ENCODE assay signal across 22 cellular contexts in genomic region chr1:116255933-116256649, GRCh38.
DNase-seq lines count a peak whose midpoint lies in the region; ATAC-seq, FAIRE-seq and TF ChIP-seq lines count a peak whose summit lies in the region.
"Had no signal": no experiment of that assay in that cellular context is flagged by ENCODE, and none has a peak within 500 bp of the region (broad histone marks: within the 10 kb centered on the region; RNA-seq: fewer than 3 reads in every experiment).

No MANE protein-coding gene starts in this region.

- ATAC-seq in psoas muscle: peak; percentile 84 to 91 (median 90)
- ATAC-seq in sciatic nerve: no peak
- ATAC-seq: HepG2, natural killer cell, Panc1, right cardiac atrium had no signal

- H3K4me1 ChIP-seq in psoas muscle (peaks cover 13% of the 10 kb centered on the region), tibial nerve (no peaks in the 10 kb centered on the region)
- H3K4me1 ChIP-seq: ascending aorta had no signal

- no peak overlapping the region for H3K27ac ChIP-seq in psoas muscle
- H3K27ac ChIP-seq in tibial nerve: no peak overlapping the region
- H3K27ac ChIP-seq: ascending aorta, epithelial cell of prostate, vagina had no signal

- no peak overlapping the region for H3K4me3 ChIP-seq in psoas muscle
- no peak overlapping the region for H3K4me3 ChIP-seq in tibial nerve
- H3K4me3 ChIP-seq: ascending aorta, lung, vagina had no signal

- DNase-seq in EH (ENCODE audit: low read depth) (peak; percentile 10), RCC 7860 (ENCODE audit: low spot score) (peak; percentile 68), iris pigment epithelial cell (ENCODE audit: low read depth) (peak; percentile 8), psoas muscle (no peak), tibial nerve (ENCODE audit: low spot score in 2 of 2) (no peak), sciatic nerve (ENCODE audit: low spot score) (no peak), SHP77 (lab: John Stamatoyannopoulos, UW) (no peak), COLO668 (lab: John Stamatoyannopoulos, UW; ENCODE audit: unreplicated experiment) (no peak)
- DNase-seq: activated CD4-positive, alpha-beta T cell treated with anti-CD3 and anti-CD28 coated beads, Interleukin-2, amount 10 ng/mL, durations not matched to agents 24 days and 14 days; activated naive CD4-positive, alpha-beta T cell treated with anti-CD3 and anti-CD28 coated beads for 36 hours; cortex of kidney; natural killer cell; NCI-H2081 treated with DMSO at 0.1 percent for 48 hours; right cardiac atrium; stimulated activated CD4-positive, alpha-beta T cell treated with anti-CD3 and anti-CD28 coated beads, Interleukin-1b, Interleukin-23, amount 100 ng/mL, for 48 hours had no signal

- peak; percentile 27 for FAIRE-seq in RCC 7860 (lab: Jason Lieb, UNC)
- FAIRE-seq: G401.6, HepG2 had no signal

- no peaks in the 10 kb centered on the region for H3K27me3 ChIP-seq in psoas muscle (ENCODE audit: insufficient read depth in 3 of 3, low read length in 2 of 3)
- no peaks in the 10 kb centered on the region for H3K27me3 ChIP-seq in tibial nerve
- H3K27me3 ChIP-seq: ascending aorta, vagina had no signal

- 62 to 79% (median 66%) methylated on average over 4 of the region's 4 CpGs for WGBS in psoas muscle, 3 donors
- WGBS in tibial nerve, 2 donors: 80 to 81% methylated on average over 4 of the region's 4 CpGs

- TF ChIP-seq EP300 in tibial nerve (IDR thresholded peaks at IDR 0.05): no peak

- no peak for TF ChIP-seq POLR2A in tibial nerve (IDR thresholded peaks at IDR 0.05)

- H3K36me3 ChIP-seq in psoas muscle (ENCODE audit: insufficient read depth in 1 of 2, low read depth in 1 of 2): no peaks in the 10 kb centered on the region
- H3K36me3 ChIP-seq in tibial nerve: no peaks in the 10 kb centered on the region
- H3K36me3 ChIP-seq: ascending aorta, vagina had no signal

- intact Hi-C loops in psoas muscle (cut with DNase I) (no loop called here), sciatic nerve (cut with DNase I) (no loop called here)

- H3K9me3 ChIP-seq in psoas muscle (no peaks in the 10 kb centered on the region), tibial nerve (no peaks in the 10 kb centered on the region)
- H3K9me3 ChIP-seq: ascending aorta, vagina had no signal

- TF ChIP-seq CTCF in psoas muscle (IDR thresholded peaks at IDR 0.05) (no peak), tibial nerve (IDR thresholded peaks at IDR 0.05) (no peak)

Comparison
In these comparisons a context has a peak if more than half of its experiments do, and no peak if none do; other contexts are left out.
1. DNase-seq: peak in EH (single experiment), RCC 7860 (single experiment) and iris pigment epithelial cell (single experiment); none in psoas muscle (0 of 2), tibial nerve (0 of 2), sciatic nerve (single experiment), SHP77 (0 of 2) and COLO668 (single experiment).